4 cellular contexts compared by ENCODE assay signal in the genomic region with DNA sequence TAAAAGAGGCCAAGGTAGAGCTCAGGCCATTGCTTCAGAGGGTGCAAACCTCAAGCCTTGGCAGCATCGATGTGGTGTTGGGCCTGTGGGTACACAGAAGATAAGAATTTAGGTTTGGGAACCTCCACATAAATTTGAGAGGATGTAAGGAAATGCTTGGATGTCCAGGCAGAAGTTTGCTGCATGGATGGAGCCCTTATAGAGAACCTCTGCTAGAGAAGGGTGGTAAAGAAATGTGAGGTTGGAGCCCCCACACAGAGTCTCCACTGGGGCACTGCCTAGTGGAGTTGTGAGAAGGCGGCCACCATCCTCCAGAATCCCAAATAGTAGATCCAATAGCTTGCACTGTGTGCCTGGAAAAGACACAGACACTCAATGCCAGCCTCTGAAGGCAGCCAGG. TPM values are rescaled to one million over a fixed set of nuclear protein-coding genes. Genes with fewer than 3 reads are reported as not detected.
"Had no signal": no experiment of that assay in that cellular context is flagged by ENCODE, and none has a peak within 500 bp of the region (broad histone marks: within the 10 kb centered on the region; RNA-seq: fewer than 3 reads in every experiment).

No MANE protein-coding gene starts in this region.

RNA-seq across cellular contexts. Expression of a gene that starts 9.4 kb away (rescaled TPM):
- total RNA-seq: LHCN-M2, M059J, MCF 10A, NCI-H460 had no signal

RNA-seq across cellular contexts. Expression of a gene that starts 21.8 kb away (rescaled TPM):
- total RNA-seq: LHCN-M2, M059J, MCF 10A, NCI-H460 had no signal

RNA-seq across cellular contexts. Expression of a gene that starts 27.4 kb away (rescaled TPM):
- total RNA-seq: LHCN-M2, M059J, MCF 10A, NCI-H460 had no signal

RNA-seq across cellular contexts. Expression of a gene that starts 32.2 kb away (rescaled TPM):
- total RNA-seq: LHCN-M2, M059J, MCF 10A, NCI-H460 had no signal

RNA-seq across cellular contexts. Expression of a gene that starts 38.0 kb away (rescaled TPM):
- total RNA-seq: LHCN-M2, M059J, MCF 10A, NCI-H460 had no signal
